2 cellular contexts compared by ENCODE assay signal in the genomic region with DNA sequence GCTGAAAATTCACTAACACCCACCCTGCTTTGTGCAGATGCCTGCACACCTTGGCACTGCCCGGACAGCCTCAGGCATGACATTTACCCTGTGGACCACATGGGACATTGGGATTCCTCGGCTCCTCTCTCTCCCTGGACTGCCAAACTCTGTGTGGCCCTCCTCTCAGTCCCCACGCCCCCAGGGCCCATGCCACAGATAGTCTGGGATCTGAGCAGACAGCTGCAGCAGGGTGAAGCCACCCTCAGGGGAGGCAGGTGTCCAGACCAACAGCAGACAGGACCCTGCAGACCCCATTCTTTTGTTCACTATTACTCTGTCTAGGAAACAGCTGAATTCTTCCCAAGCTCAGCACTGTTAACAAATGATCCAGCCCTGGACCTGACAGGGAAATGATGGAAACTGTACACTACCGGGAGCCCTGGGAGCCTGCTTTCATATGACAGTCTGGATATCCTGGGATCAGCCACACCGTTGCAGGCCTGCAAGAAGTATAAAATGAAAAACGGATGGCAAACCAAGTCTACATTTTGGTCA.
TF ChIP-seq lines count a peak whose summit lies in the region.

No MANE protein-coding gene starts in this region.

TF ChIP-seq in H1, 55 proteins besides CTCF, POLR2A, EP300 and RAD21:
- TF ChIP-seq CEBPB (IDR thresholded peaks at IDR 0.05; ENCODE audit: low read depth, low read length) (no peak), JUN (IDR thresholded peaks at IDR 0.05; ENCODE audit: low read depth, low read length) (no peak), SP4 (IDR thresholded peaks at IDR 0.05; ENCODE audit: low read length) (no peak), GABPA (IDR thresholded peaks at IDR 0.05; ENCODE audit: borderline replicate concordance, insufficient read depth, low read length) (no peak), JUND (IDR thresholded peaks at IDR 0.05; ENCODE audit: low read length) (no peak), CHD2 (IDR thresholded peaks at IDR 0.05; ENCODE audit: low read length) (no peak), EZH2 (IDR thresholded peaks at IDR 0.05; ENCODE audit: low read depth, low read length, severe bottlenecking) (no peak), TEAD4 (IDR thresholded peaks at IDR 0.05; ENCODE audit: low read depth, low read length) (no peak), SAP30 (IDR thresholded peaks at IDR 0.05; ENCODE audit: insufficient read depth, insufficient replicate concordance, low read length) (no peak), YY1 (IDR thresholded peaks at IDR 0.05; ENCODE audit: low read depth, low read length) (no peak), KDM1A (IDR thresholded peaks at IDR 0.05; ENCODE audit: borderline replicate concordance, low read length) (no peak), HDAC6 (IDR thresholded peaks at IDR 0.05; ENCODE audit: low read depth, low read length) (no peak), TAF7 (optimal IDR thresholded peaks at IDR 0.05; ENCODE audit: borderline replicate concordance, low read depth, low read length) (no peak), ASH2L (IDR thresholded peaks at IDR 0.05; ENCODE audit: low read length) (no peak), SIX5 (IDR thresholded peaks at IDR 0.05; ENCODE audit: low read depth, low read length) (no peak), RXRA (IDR thresholded peaks at IDR 0.05; ENCODE audit: insufficient read depth, low read depth, low read length) (no peak)
- TF ChIP-seq, protein P1, sequence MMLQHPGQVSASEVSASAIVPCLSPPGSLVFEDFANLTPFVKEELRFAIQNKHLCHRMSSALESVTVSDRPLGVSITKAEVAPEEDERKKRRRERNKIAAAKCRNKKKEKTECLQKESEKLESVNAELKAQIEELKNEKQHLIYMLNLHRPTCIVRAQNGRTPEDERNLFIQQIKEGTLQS (IDR thresholded peaks at IDR 0.05; ENCODE audit: insufficient read depth, low read depth, low read length) = no peak
- TF ChIP-seq, protein P2, sequence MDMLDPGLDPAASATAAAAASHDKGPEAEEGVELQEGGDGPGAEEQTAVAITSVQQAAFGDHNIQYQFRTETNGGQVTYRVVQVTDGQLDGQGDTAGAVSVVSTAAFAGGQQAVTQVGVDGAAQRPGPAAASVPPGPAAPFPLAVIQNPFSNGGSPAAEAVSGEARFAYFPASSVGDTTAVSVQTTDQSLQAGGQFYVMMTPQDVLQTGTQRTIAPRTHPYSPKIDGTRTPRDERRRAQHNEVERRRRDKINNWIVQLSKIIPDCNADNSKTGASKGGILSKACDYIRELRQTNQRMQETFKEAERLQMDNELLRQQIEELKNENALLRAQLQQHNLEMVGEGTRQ (IDR thresholded peaks at IDR 0.05; ENCODE audit: low read length) = no peak
- TF ChIP-seq, protein P3, sequence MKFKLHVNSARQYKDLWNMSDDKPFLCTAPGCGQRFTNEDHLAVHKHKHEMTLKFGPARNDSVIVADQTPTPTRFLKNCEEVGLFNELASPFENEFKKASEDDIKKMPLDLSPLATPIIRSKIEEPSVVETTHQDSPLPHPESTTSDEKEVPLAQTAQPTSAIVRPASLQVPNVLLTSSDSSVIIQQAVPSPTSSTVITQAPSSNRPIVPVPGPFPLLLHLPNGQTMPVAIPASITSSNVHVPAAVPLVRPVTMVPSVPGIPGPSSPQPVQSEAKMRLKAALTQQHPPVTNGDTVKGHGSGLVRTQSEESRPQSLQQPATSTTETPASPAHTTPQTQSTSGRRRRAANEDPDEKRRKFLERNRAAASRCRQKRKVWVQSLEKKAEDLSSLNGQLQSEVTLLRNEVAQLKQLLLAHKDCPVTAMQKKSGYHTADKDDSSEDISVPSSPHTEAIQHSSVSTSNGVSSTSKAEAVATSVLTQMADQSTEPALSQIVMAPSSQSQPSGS (IDR thresholded peaks at IDR 0.05; ENCODE audit: low read length) = no peak
TF ChIP-seq in H1: peak in this region for 0.

TF ChIP-seq in GM23338, 12 proteins besides CTCF, POLR2A, EP300 and RAD21:
- TF ChIP-seq, protein P4, sequence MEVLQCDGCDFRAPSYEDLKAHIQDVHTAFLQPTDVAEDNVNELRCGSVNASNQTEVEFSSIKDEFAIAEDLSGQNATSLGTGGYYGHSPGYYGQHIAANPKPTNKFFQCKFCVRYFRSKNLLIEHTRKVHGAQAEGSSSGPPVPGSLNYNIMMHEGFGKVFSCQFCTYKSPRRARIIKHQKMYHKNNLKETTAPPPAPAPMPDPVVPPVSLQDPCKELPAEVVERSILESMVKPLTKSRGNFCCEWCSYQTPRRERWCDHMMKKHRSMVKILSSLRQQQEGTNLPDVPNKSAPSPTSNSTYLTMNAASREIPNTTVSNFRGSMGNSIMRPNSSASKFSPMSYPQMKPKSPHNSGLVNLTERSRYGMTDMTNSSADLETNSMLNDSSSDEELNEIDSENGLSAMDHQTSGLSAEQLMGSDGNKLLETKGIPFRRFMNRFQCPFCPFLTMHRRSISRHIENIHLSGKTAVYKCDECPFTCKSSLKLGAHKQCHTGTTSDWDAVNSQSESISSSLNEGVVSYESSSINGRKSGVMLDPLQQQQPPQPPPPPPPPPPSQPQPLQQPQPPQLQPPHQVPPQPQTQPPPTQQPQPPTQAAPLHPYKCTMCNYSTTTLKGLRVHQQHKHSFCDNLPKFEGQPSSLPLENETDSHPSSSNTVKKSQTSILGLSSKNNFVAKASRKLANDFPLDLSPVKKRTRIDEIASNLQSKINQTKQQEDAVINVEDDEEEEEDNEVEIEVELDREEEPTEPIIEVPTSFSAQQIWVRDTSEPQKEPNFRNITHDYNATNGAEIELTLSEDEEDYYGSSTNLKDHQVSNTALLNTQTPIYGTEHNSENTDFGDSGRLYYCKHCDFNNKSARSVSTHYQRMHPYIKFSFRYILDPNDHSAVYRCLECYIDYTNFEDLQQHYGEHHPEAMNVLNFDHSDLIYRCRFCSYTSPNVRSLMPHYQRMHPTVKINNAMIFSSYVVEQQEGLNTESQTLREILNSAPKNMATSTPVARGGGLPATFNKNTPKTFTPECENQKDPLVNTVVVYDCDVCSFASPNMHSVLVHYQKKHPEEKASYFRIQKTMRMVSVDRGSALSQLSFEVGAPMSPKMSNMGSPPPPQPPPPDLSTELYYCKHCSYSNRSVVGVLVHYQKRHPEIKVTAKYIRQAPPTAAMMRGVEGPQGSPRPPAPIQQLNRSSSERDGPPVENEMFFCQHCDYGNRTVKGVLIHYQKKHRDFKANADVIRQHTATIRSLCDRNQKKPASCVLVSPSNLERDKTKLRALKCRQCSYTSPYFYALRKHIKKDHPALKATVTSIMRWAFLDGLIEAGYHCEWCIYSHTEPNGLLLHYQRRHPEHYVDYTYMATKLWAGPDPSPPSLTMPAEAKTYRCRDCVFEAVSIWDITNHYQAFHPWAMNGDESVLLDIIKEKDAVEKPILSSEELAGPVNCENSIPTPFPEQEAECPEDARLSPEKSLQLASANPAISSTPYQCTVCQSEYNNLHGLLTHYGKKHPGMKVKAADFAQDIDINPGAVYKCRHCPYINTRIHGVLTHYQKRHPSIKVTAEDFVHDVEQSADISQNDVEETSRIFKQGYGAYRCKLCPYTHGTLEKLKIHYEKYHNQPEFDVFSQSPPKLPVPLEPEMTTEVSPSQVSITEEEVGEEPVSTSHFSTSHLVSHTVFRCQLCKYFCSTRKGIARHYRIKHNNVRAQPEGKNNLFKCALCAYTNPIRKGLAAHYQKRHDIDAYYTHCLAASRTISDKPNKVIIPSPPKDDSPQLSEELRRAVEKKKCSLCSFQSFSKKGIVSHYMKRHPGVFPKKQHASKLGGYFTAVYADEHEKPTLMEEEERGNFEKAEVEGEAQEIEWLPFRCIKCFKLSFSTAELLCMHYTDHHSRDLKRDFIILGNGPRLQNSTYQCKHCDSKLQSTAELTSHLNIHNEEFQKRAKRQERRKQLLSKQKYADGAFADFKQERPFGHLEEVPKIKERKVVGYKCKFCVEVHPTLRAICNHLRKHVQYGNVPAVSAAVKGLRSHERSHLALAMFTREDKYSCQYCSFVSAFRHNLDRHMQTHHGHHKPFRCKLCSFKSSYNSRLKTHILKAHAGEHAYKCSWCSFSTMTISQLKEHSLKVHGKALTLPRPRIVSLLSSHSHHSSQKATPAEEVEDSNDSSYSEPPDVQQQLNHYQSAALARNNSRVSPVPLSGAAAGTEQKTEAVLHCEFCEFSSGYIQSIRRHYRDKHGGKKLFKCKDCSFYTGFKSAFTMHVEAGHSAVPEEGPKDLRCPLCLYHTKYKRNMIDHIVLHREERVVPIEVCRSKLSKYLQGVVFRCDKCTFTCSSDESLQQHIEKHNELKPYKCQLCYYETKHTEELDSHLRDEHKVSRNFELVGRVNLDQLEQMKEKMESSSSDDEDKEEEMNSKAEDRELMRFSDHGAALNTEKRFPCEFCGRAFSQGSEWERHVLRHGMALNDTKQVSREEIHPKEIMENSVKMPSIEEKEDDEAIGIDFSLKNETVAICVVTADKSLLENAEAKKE (CRISPR knock-in tag; IDR thresholded peaks at IDR 0.05) = no peak
- TF ChIP-seq JUNB (IDR thresholded peaks at IDR 0.05; ENCODE audit: unreplicated experiment) (no peak), NANOG (IDR thresholded peaks at IDR 0.05; ENCODE audit: borderline replicate concordance) (no peak), EZH2phosphoT487 (IDR thresholded peaks at IDR 0.05; ENCODE audit: unreplicated experiment) (no peak), STAT1 (IDR thresholded peaks at IDR 0.05; ENCODE audit: unreplicated experiment) (no peak), EZH2 (IDR thresholded peaks at IDR 0.05; ENCODE audit: low read depth, unreplicated experiment) (no peak), ZNF114 (CRISPR knock-in tag; IDR thresholded peaks at IDR 0.05) (no peak), ZNF331 (CRISPR knock-in tag; IDR thresholded peaks at IDR 0.05; ENCODE audit: low read depth) (no peak), POLR2AphosphoS5 (IDR thresholded peaks at IDR 0.05; ENCODE audit: low read depth) (no peak)
- TF ChIP-seq, protein P5, sequence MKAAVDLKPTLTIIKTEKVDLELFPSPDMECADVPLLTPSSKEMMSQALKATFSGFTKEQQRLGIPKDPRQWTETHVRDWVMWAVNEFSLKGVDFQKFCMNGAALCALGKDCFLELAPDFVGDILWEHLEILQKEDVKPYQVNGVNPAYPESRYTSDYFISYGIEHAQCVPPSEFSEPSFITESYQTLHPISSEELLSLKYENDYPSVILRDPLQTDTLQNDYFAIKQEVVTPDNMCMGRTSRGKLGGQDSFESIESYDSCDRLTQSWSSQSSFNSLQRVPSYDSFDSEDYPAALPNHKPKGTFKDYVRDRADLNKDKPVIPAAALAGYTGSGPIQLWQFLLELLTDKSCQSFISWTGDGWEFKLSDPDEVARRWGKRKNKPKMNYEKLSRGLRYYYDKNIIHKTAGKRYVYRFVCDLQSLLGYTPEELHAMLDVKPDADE (IDR thresholded peaks at IDR 0.05) = no peak
